39 cellular contexts compared by ENCODE assay signal in genomic region chr18:53710080-53710479, GRCh38.
"Had no signal": no experiment of that assay in that cellular context is flagged by ENCODE, and none has a peak within 500 bp of the region (broad histone marks: within the 10 kb centered on the region; RNA-seq: fewer than 3 reads in every experiment).

No MANE protein-coding gene starts in this region.

- H3K9me3 Mint-ChIP-seq: activated naive CD4-positive, alpha-beta T cell treated with anti-CD3 and anti-CD28 coated beads, Interleukin-2, amount 10 ng/mL, durations not matched to agents 7 days and 5 days; activated naive CD8-positive, alpha-beta T cell treated with anti-CD3 and anti-CD28 coated beads for 36 hours; activated naive CD8-positive, alpha-beta T cell treated with anti-CD3 and anti-CD28 coated beads, Interleukin-2, amount 10 ng/mL, durations not matched to agents 7 days and 5 days; activated naive CD8-positive, alpha-beta T cell treated with anti-CD3 and anti-CD28 coated beads, Interleukin-2, amount 50 U/mL, for 24 hours; activated T-cell treated with anti-CD3 and anti-CD28 coated beads, Interleukin-2, amount 50 U/mL, for 4 hours; activated T-helper 1 cell treated with anti-CD3 and anti-CD28 coated beads, Interleukin-12 subunit alpha, Interleukin-12 subunit beta, Interleukin-2, Interleukin-4 antibody, amounts not matched to agents 30 ng/mL and 10 ng/mL and 1 ng/mL, durations not matched to agents 14 hours and 24 hours and 36 hours; activated T-helper 17 cell treated with anti-CD3 and anti-CD28 coated beads, Interleukin-2, amount 50 U/mL, for 72 hours; activated T-helper 2 cell treated with anti-CD3 and anti-CD28 coated beads, Interferon-gamma antibody, Interleukin-2, Interleukin-4, amounts not matched to agents 10 μg/mL and 5 μg/mL and 100 μg/mL, durations not matched to agents 14 hours and 24 hours and 36 hours; central memory CD8-positive, alpha-beta T cell had no signal

- FAIRE-seq: astrocyte, bronchial epithelial cell, colon had no signal

- H3K27me3 Mint-ChIP-seq: activated naive CD4-positive, alpha-beta T cell treated with anti-CD3 and anti-CD28 coated beads, Interleukin-2, amount 10 ng/mL, durations not matched to agents 7 days and 5 days; activated naive CD4-positive, alpha-beta T cell treated with anti-CD3 and anti-CD28 coated beads, Interleukin-2, amount 50 U/mL, for 24 hours; activated naive CD8-positive, alpha-beta T cell; activated naive CD8-positive, alpha-beta T cell treated with anti-CD3 and anti-CD28 coated beads for 36 hours; activated naive CD8-positive, alpha-beta T cell treated with anti-CD3 and anti-CD28 coated beads, Interleukin-2, amount 10 ng/mL, durations not matched to agents 7 days and 5 days; activated naive CD8-positive, alpha-beta T cell treated with anti-CD3 and anti-CD28 coated beads, Interleukin-2, amount 50 U/mL, for 24 hours; activated T-helper 17 cell treated with anti-CD3 and anti-CD28 coated beads, Interleukin-2, amount 50 U/mL, for 72 hours; central memory CD8-positive, alpha-beta T cell had no signal

- H3K4me1 Mint-ChIP-seq: activated naive CD4-positive, alpha-beta T cell treated with anti-CD3 and anti-CD28 coated beads, Interleukin-2, amount 10 ng/mL, durations not matched to agents 7 days and 5 days; activated naive CD4-positive, alpha-beta T cell treated with anti-CD3 and anti-CD28 coated beads, Interleukin-2, amount 50 U/mL, for 24 hours; activated naive CD8-positive, alpha-beta T cell treated with anti-CD3 and anti-CD28 coated beads for 36 hours; activated naive CD8-positive, alpha-beta T cell treated with anti-CD3 and anti-CD28 coated beads, Interleukin-2, amount 10 ng/mL, durations not matched to agents 7 days and 5 days; activated naive CD8-positive, alpha-beta T cell treated with anti-CD3 and anti-CD28 coated beads, Interleukin-2, amount 50 U/mL, for 24 hours; activated T-helper 17 cell treated with anti-CD3 and anti-CD28 coated beads, Interleukin-2, amount 50 U/mL, for 72 hours; brain; central memory CD8-positive, alpha-beta T cell had no signal

- H3K4me3 ChIP-seq: adrenal gland, ascending aorta, body of pancreas, breast epithelium, cardiac muscle cell had no signal

- H3K36me3 ChIP-seq: adrenal gland, ascending aorta, brain microvascular endothelial cell, breast epithelium, cardiac muscle cell had no signal

- DNase-seq: activated effector memory CD4-positive, alpha-beta T cell treated with anti-CD3 and anti-CD28 coated beads, Interleukin-2, amount 50 U/mL, for 16 hours; activated effector memory CD4-positive, alpha-beta T cell treated with Interleukin-2 at 50 U/mL for 16 hours; activated gamma-delta T cell; activated gamma-delta T cell treated with Interleukin-2 at 50 U/mL for 16 hours; activated naive CD4-positive, alpha-beta T cell; activated naive CD4-positive, alpha-beta T cell treated with anti-CD3 and anti-CD28 coated beads for 36 hours; activated naive CD4-positive, alpha-beta T cell treated with anti-CD3 and anti-CD28 coated beads, Interleukin-2, amount 10 ng/mL, durations not matched to agents 7 days and 5 days; activated naive CD4-positive, alpha-beta T cell treated with anti-CD3 and anti-CD28 coated beads, Interleukin-2, amount 50 U/mL, for 16 hours; activated naive CD4-positive, alpha-beta T cell treated with Interleukin-2 at 50 U/mL for 16 hours; activated naive CD8-positive, alpha-beta T cell treated with anti-CD3 and anti-CD28 coated beads for 36 hours; activated naive CD8-positive, alpha-beta T cell treated with anti-CD3 and anti-CD28 coated beads, Interleukin-2, amount 10 ng/mL, durations not matched to agents 7 days and 5 days; activated naive CD8-positive, alpha-beta T cell treated with anti-CD3 and anti-CD28 coated beads, Interleukin-2, amount 50 U/mL, for 24 hours; activated T-cell treated with anti-CD3 and anti-CD28 coated beads, Interleukin-2, amount 50 U/mL, for 4 hours; activated T-cell treated with anti-CD3 and anti-CD28 coated beads, Interleukin-2, amount 50 U/mL, for 48 hours; activated T-cell treated with anti-CD3 and anti-CD28 coated beads, Interleukin-2, amount 50 U/mL, for 72 hours; adrenal gland; amniotic stem cell; amygdala; anterior cingulate cortex; aorta; body of pancreas; brain microvascular endothelial cell; caudate nucleus; central memory CD4-positive, alpha-beta T cell; cerebellar nuclear complex had no signal

- H3K27me3 ChIP-seq: adrenal gland, ascending aorta, body of pancreas, brain microvascular endothelial cell, breast epithelium, cardiac muscle cell had no signal

- H3K9me3 ChIP-seq: adrenal gland, ascending aorta, body of pancreas had no signal

- H3K4me1 ChIP-seq: adrenal gland, ascending aorta, body of pancreas, breast epithelium had no signal

- H3K27ac Mint-ChIP-seq: activated naive CD4-positive, alpha-beta T cell treated with anti-CD3 and anti-CD28 coated beads for 36 hours; activated naive CD4-positive, alpha-beta T cell treated with anti-CD3 and anti-CD28 coated beads, Interleukin-2, amount 10 ng/mL, durations not matched to agents 7 days and 5 days; activated naive CD4-positive, alpha-beta T cell treated with anti-CD3 and anti-CD28 coated beads, Interleukin-2, amount 50 U/mL, for 24 hours; activated naive CD4-positive, alpha-beta T cell treated with anti-CD3 and anti-CD28 coated beads, Interleukin-2, amount 50 U/mL, for 72 hours; activated naive CD8-positive, alpha-beta T cell; activated naive CD8-positive, alpha-beta T cell treated with anti-CD3 and anti-CD28 coated beads for 36 hours; activated naive CD8-positive, alpha-beta T cell treated with anti-CD3 and anti-CD28 coated beads, Interleukin-2, amount 10 ng/mL, durations not matched to agents 7 days and 5 days; activated naive CD8-positive, alpha-beta T cell treated with anti-CD3 and anti-CD28 coated beads, Interleukin-2, amount 50 U/mL, for 24 hours; activated T-cell treated with anti-CD3 and anti-CD28 coated beads, Interleukin-2, amount 50 U/mL, for 72 hours; activated T-helper 1 cell treated with anti-CD3 and anti-CD28 coated beads, Interleukin-12 subunit alpha, Interleukin-12 subunit beta, Interleukin-2, Interleukin-4 antibody, amounts not matched to agents 30 ng/mL and 10 ng/mL and 1 ng/mL, durations not matched to agents 14 hours and 24 hours and 36 hours; activated T-helper 17 cell treated with anti-CD3 and anti-CD28 coated beads, Interleukin-2, amount 50 U/mL, for 72 hours; activated T-helper 2 cell treated with anti-CD3 and anti-CD28 coated beads, Interferon-gamma antibody, Interleukin-2, Interleukin-4, amounts not matched to agents 10 μg/mL and 5 μg/mL and 100 μg/mL, durations not matched to agents 14 hours and 24 hours and 36 hours; brain had no signal

- H3K36me3 Mint-ChIP-seq: activated naive CD4-positive, alpha-beta T cell treated with anti-CD3 and anti-CD28 coated beads, Interleukin-2, amount 10 ng/mL, durations not matched to agents 7 days and 5 days; activated naive CD4-positive, alpha-beta T cell treated with anti-CD3 and anti-CD28 coated beads, Interleukin-2, amount 50 U/mL, for 24 hours; activated naive CD4-positive, alpha-beta T cell treated with anti-CD3 and anti-CD28 coated beads, Interleukin-2, amount 50 U/mL, for 72 hours; activated naive CD8-positive, alpha-beta T cell; activated naive CD8-positive, alpha-beta T cell treated with anti-CD3 and anti-CD28 coated beads for 36 hours; activated naive CD8-positive, alpha-beta T cell treated with anti-CD3 and anti-CD28 coated beads, Interleukin-2, amount 10 ng/mL, durations not matched to agents 7 days and 5 days; brain had no signal

- H3K4me3 Mint-ChIP-seq: activated naive CD4-positive, alpha-beta T cell treated with anti-CD3 and anti-CD28 coated beads for 36 hours; activated naive CD4-positive, alpha-beta T cell treated with anti-CD3 and anti-CD28 coated beads, Interleukin-2, amount 10 ng/mL, durations not matched to agents 7 days and 5 days; activated naive CD4-positive, alpha-beta T cell treated with anti-CD3 and anti-CD28 coated beads, Interleukin-2, amount 50 U/mL, for 24 hours; activated naive CD8-positive, alpha-beta T cell; activated naive CD8-positive, alpha-beta T cell treated with anti-CD3 and anti-CD28 coated beads for 36 hours; activated naive CD8-positive, alpha-beta T cell treated with anti-CD3 and anti-CD28 coated beads, Interleukin-2, amount 10 ng/mL, durations not matched to agents 7 days and 5 days; activated naive CD8-positive, alpha-beta T cell treated with anti-CD3 and anti-CD28 coated beads, Interleukin-2, amount 50 U/mL, for 24 hours; activated T-cell treated with anti-CD3 and anti-CD28 coated beads, Interleukin-2, amount 50 U/mL, for 4 hours; activated T-cell treated with anti-CD3 and anti-CD28 coated beads, Interleukin-2, amount 50 U/mL, for 72 hours; activated T-helper 1 cell treated with anti-CD3 and anti-CD28 coated beads, Interleukin-12 subunit alpha, Interleukin-12 subunit beta, Interleukin-2, Interleukin-4 antibody, amounts not matched to agents 30 ng/mL and 10 ng/mL and 1 ng/mL, durations not matched to agents 14 hours and 24 hours and 36 hours; activated T-helper 17 cell treated with anti-CD3 and anti-CD28 coated beads, Interleukin-2, amount 50 U/mL, for 72 hours; brain; central memory CD8-positive, alpha-beta T cell had no signal

- ATAC-seq: activated naive CD4-positive, alpha-beta T cell treated with anti-CD3 and anti-CD28 coated beads, Interleukin-2, amount 50 U/mL, for 72 hours; activated naive CD8-positive, alpha-beta T cell treated with anti-CD3 and anti-CD28 coated beads, Interleukin-2, amount 50 U/mL, for 24 hours; activated T-cell treated with anti-CD3 and anti-CD28 coated beads, Interleukin-2, amount 50 U/mL, for 4 hours; activated T-cell treated with anti-CD3 and anti-CD28 coated beads, Interleukin-2, amount 50 U/mL, for 72 hours; activated T-helper 17 cell treated with anti-CD3 and anti-CD28 coated beads, Interleukin-2, amount 50 U/mL, for 72 hours; body of pancreas had no signal

- H3K27ac ChIP-seq: adrenal gland, ascending aorta, body of pancreas, brain microvascular endothelial cell, breast epithelium, cardiac muscle cell had no signal
